Comparison of ENCODE assay signal across 1 cellular context in genomic region chr19:11555246-11555645, GRCh38.
TF ChIP-seq lines count a peak whose summit lies in the region.

No MANE protein-coding gene starts in this region.

TF ChIP-seq in WTC11, 78 proteins besides CTCF, POLR2A, EP300 and RAD21 (continued from another document):
- no peak for TF ChIP-seq ZSCAN18 (CRISPR knock-in tag; IDR thresholded peaks at IDR 0.05)
- TF ChIP-seq NFE2L1 (CRISPR knock-in tag; IDR thresholded peaks at IDR 0.05) = no peak
- TF ChIP-seq TP53 (CRISPR knock-in tag; IDR thresholded peaks at IDR 0.05) = no peak
- no peak for TF ChIP-seq E2F1 (CRISPR knock-in tag; IDR thresholded peaks at IDR 0.05)
- TF ChIP-seq E2F4 (CRISPR knock-in tag; IDR thresholded peaks at IDR 0.05; ENCODE audit: borderline replicate concordance, low read depth) = no peak
- no peak for TF ChIP-seq PREB (CRISPR knock-in tag; IDR thresholded peaks at IDR 0.05; ENCODE audit: borderline replicate concordance)
- no peak for TF ChIP-seq ESRRA (CRISPR knock-in tag; IDR thresholded peaks at IDR 0.05; ENCODE audit: borderline replicate concordance)
- TF ChIP-seq NR1H2 (CRISPR knock-in tag; IDR thresholded peaks at IDR 0.05) = no peak
- no peak for TF ChIP-seq E2F5 (CRISPR knock-in tag; IDR thresholded peaks at IDR 0.05)
- TF ChIP-seq STAT6 (CRISPR knock-in tag; conservative IDR thresholded peaks at IDR 0.05; ENCODE audit: low read depth) = no peak
- TF ChIP-seq MXD4 (CRISPR knock-in tag; IDR thresholded peaks at IDR 0.05; ENCODE audit: borderline replicate concordance) = no peak
- no peak for TF ChIP-seq ZNF138 (CRISPR knock-in tag; conservative IDR thresholded peaks at IDR 0.05)
- no peak for TF ChIP-seq ZNF281 (CRISPR knock-in tag; IDR thresholded peaks at IDR 0.05)
- TF ChIP-seq GABPB1 (CRISPR knock-in tag; IDR thresholded peaks at IDR 0.05) = no peak
- no peak for TF ChIP-seq GTF2I (CRISPR knock-in tag; conservative IDR thresholded peaks at IDR 0.05)
- no peak for TF ChIP-seq NFATC4 (CRISPR knock-in tag; IDR thresholded peaks at IDR 0.05)
- no peak for TF ChIP-seq CDX4 (CRISPR knock-in tag; IDR thresholded peaks at IDR 0.05; ENCODE audit: borderline replicate concordance)
- TF ChIP-seq EMX1 (CRISPR knock-in tag; IDR thresholded peaks at IDR 0.05) = no peak
- TF ChIP-seq ZNF423 (CRISPR knock-in tag; IDR thresholded peaks at IDR 0.05) = no peak
